ENCODE assay signal across 1 cellular context in the genomic region with DNA sequence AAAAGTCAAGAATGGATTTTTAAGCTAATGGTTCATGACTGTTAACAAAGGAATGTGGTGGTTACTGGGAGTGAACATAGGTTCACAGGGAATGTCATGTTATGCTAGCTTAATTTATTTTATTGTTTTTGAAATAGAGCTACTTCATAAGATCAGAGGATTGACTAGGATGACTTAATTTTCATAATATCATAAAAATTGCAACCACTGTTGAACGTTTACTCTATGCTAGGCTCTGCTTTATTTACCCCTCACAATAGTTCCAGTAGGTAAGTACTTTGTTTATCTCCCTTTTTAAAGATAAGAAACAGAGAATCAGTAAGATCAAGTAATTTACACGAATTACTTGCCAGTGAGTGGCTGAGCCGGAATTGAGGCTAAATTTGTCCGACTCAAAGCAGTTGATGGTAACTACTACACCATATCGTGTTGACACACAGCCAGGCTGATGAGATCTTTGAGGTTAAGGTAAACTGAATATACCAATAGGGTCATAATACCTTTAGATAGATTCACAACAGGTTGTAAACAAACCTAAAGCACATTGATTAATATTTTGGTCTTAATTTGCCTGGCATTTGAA.
TF ChIP-seq lines count a peak whose summit lies in the region.

No MANE protein-coding gene starts in this region.

TF ChIP-seq in HepG2, 621 proteins besides CTCF, POLR2A, EP300 and RAD21 (continued from another document):
- TF ChIP-seq, protein P1, sequence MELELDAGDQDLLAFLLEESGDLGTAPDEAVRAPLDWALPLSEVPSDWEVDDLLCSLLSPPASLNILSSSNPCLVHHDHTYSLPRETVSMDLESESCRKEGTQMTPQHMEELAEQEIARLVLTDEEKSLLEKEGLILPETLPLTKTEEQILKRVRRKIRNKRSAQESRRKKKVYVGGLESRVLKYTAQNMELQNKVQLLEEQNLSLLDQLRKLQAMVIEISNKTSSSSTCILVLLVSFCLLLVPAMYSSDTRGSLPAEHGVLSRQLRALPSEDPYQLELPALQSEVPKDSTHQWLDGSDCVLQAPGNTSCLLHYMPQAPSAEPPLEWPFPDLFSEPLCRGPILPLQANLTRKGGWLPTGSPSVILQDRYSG (CRISPR knock-in tag; IDR thresholded peaks at IDR 0.05) = no peak
- TF ChIP-seq HNRNPL (IDR thresholded peaks at IDR 0.05; ENCODE audit: low read depth, low read length) (no peak), SNRNP70 (IDR thresholded peaks at IDR 0.05; ENCODE audit: low read depth, low read length) (no peak), KAT8 (CRISPR knock-in tag; IDR thresholded peaks at IDR 0.05) (no peak), ZNF101 (CRISPR knock-in tag; IDR thresholded peaks at IDR 0.05; ENCODE audit: borderline replicate concordance, low read depth) (no peak), MNT (IDR thresholded peaks at IDR 0.05) (no peak)
- TF ChIP-seq, protein P2, sequence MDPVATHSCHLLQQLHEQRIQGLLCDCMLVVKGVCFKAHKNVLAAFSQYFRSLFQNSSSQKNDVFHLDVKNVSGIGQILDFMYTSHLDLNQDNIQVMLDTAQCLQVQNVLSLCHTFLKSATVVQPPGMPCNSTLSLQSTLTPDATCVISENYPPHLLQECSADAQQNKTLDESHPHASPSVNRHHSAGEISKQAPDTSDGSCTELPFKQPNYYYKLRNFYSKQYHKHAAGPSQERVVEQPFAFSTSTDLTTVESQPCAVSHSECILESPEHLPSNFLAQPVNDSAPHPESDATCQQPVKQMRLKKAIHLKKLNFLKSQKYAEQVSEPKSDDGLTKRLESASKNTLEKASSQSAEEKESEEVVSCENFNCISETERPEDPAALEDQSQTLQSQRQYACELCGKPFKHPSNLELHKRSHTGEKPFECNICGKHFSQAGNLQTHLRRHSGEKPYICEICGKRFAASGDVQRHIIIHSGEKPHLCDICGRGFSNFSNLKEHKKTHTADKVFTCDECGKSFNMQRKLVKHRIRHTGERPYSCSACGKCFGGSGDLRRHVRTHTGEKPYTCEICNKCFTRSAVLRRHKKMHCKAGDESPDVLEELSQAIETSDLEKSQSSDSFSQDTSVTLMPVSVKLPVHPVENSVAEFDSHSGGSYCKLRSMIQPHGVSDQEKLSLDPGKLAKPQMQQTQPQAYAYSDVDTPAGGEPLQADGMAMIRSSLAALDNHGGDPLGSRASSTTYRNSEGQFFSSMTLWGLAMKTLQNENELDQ (CRISPR knock-in tag; IDR thresholded peaks at IDR 0.05; ENCODE audit: borderline replicate concordance) = no peak
TF ChIP-seq in HepG2: peak in this region for 0.
